In the genomic region with DNA sequence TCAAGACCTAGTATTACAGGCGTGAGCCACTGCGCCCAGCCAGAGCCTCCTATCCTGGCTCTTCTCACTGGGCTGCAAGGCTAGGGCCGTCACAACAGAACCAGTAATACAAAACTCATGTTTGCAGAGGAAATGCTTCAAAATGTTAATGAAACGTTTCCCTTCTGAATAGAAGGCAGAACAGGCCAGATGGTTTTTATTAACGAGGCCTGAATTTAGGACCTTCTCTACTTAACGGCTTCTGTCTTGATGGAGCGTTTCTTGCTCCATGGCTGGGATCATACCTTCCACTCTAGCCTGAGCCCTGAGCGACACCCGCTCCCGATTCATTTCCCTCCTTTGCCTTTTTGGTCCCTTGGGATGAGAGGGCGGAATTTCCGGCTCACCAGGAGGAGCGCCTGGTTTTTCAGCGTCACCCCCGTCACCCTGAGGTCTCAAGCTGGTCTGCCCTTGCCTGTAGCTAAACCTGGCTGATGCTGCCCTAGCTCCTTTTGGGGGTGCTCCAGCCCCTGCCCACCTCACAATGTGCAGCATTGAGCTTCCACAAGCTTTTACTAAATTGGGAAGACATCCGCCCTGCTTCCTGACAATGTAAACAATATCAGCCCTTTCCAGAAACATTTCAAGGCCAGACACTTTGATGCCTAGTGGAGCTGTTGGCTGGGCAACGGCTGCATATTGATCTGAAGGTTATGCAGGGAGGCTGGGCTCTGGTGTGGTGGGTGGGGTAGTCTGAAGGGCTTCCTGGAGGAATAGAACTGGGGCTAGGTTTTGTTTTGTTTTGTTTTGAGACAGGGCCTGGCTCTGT, we compare ENCODE assay signal across 1 cellular context.
A peak's percentile ranks its signal among the peaks of the same experiment; 100 is the strongest.
TF ChIP-seq lines count a peak whose summit lies in the region.

No MANE protein-coding gene starts in this region.

TF ChIP-seq in HepG2, 621 proteins besides CTCF, POLR2A, EP300 and RAD21 (continued from another document and continues in another):
- TF ChIP-seq, protein P1, sequence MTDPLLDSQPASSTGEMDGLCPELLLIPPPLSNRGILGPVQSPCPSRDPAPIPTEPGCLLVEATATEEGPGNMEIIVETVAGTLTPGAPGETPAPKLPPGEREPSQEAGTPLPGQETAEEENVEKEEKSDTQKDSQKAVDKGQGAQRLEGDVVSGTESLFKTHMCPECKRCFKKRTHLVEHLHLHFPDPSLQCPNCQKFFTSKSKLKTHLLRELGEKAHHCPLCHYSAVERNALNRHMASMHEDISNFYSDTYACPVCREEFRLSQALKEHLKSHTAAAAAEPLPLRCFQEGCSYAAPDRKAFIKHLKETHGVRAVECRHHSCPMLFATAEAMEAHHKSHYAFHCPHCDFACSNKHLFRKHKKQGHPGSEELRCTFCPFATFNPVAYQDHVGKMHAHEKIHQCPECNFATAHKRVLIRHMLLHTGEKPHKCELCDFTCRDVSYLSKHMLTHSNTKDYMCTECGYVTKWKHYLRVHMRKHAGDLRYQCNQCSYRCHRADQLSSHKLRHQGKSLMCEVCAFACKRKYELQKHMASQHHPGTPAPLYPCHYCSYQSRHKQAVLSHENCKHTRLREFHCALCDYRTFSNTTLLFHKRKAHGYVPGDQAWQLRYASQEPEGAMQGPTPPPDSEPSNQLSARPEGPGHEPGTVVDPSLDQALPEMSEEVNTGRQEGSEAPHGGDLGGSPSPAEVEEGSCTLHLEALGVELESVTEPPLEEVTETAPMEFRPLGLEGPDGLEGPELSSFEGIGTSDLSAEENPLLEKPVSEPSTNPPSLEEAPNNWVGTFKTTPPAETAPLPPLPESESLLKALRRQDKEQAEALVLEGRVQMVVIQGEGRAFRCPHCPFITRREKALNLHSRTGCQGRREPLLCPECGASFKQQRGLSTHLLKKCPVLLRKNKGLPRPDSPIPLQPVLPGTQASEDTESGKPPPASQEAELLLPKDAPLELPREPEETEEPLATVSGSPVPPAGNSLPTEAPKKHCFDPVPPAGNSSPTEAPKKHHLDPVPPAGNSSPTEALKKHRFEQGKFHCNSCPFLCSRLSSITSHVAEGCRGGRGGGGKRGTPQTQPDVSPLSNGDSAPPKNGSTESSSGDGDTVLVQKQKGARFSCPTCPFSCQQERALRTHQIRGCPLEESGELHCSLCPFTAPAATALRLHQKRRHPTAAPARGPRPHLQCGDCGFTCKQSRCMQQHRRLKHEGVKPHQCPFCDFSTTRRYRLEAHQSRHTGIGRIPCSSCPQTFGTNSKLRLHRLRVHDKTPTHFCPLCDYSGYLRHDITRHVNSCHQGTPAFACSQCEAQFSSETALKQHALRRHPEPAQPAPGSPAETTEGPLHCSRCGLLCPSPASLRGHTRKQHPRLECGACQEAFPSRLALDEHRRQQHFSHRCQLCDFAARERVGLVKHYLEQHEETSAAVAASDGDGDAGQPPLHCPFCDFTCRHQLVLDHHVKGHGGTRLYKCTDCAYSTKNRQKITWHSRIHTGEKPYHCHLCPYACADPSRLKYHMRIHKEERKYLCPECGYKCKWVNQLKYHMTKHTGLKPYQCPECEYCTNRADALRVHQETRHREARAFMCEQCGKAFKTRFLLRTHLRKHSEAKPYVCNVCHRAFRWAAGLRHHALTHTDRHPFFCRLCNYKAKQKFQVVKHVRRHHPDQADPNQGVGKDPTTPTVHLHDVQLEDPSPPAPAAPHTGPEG (CRISPR knock-in tag; IDR thresholded peaks at IDR 0.05): peak; percentile 94
- TF ChIP-seq, protein P2, sequence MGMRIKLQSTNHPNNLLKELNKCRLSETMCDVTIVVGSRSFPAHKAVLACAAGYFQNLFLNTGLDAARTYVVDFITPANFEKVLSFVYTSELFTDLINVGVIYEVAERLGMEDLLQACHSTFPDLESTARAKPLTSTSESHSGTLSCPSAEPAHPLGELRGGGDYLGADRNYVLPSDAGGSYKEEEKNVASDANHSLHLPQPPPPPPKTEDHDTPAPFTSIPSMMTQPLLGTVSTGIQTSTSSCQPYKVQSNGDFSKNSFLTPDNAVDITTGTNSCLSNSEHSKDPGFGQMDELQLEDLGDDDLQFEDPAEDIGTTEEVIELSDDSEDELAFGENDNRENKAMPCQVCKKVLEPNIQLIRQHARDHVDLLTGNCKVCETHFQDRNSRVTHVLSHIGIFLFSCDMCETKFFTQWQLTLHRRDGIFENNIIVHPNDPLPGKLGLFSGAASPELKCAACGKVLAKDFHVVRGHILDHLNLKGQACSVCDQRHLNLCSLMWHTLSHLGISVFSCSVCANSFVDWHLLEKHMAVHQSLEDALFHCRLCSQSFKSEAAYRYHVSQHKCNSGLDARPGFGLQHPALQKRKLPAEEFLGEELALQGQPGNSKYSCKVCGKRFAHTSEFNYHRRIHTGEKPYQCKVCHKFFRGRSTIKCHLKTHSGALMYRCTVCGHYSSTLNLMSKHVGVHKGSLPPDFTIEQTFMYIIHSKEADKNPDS (CRISPR knock-in tag; IDR thresholded peaks at IDR 0.05): no peak
- TF ChIP-seq, protein P3, sequence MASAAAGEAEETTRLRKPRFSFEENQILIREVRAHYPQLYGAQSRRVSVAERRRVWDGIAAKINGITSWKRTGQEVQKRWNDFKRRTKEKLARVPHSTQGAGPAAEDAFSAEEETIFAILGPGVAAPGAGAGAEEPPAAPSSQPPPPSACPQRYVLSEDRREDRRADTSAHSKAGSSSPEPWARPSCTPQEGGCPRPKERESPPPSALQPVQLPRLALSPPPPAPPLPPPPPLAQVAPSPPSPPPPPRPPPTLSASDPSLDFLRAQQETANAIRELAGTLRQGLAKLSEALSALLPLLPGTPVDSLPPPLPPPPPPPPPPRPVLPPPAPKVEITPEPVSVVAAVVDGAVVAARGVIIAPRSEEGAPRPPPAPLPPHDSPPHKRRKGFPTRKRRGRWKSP (CRISPR knock-in tag; IDR thresholded peaks at IDR 0.05): peak; percentile 42; the same call in 1 of the 2 replicates
- TF ChIP-seq, protein P4, sequence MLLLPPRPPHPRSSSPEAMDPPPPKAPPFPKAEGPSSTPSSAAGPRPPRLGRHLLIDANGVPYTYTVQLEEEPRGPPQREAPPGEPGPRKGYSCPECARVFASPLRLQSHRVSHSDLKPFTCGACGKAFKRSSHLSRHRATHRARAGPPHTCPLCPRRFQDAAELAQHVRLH (CRISPR knock-in tag; IDR thresholded peaks at IDR 0.05; ENCODE audit: borderline replicate concordance, low read depth): no peak
- TF ChIP-seq, protein P5, sequence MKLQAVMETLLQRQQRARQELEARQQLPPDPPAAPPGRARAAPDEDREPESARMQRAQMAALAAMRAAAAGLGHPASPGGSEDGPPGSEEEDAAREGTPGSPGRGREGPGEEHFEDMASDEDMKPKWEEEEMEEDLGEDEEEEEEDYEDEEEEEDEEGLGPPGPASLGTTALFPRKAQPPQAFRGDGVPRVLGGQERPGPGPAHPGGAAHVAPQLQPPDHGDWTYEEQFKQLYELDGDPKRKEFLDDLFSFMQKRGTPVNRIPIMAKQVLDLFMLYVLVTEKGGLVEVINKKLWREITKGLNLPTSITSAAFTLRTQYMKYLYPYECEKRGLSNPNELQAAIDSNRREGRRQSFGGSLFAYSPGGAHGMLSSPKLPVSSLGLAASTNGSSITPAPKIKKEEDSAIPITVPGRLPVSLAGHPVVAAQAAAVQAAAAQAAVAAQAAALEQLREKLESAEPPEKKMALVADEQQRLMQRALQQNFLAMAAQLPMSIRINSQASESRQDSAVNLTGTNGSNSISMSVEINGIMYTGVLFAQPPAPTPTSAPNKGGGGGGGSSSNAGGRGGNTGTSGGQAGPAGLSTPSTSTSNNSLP (IDR thresholded peaks at IDR 0.05; ENCODE audit: low read depth, low read length): peak; percentile 64
- TF ChIP-seq ELK4 (CRISPR knock-in tag; IDR thresholded peaks at IDR 0.05; ENCODE audit: borderline replicate concordance) (no peak), SALL1 (CRISPR knock-in tag; IDR thresholded peaks at IDR 0.05) (peak; percentile 93), NPAS2 (CRISPR knock-in tag; IDR thresholded peaks at IDR 0.05; ENCODE audit: borderline replicate concordance) (no peak), HNRNPL (IDR thresholded peaks at IDR 0.05; ENCODE audit: low read depth, low read length) (0 out of 2 replicates have a peak, but pooled peaks have one; percentile 0), ZBTB7B (CRISPR knock-in tag; IDR thresholded peaks at IDR 0.05) (peak; percentile 93), TCF12 (IDR thresholded peaks at IDR 0.05) (no peak), TCF12 (CRISPR knock-in tag; IDR thresholded peaks at IDR 0.05) (no peak), KDM4B (CRISPR knock-in tag; IDR thresholded peaks at IDR 0.05) (0 out of 2 replicates have a peak, but pooled peaks have one; percentile 13), ZNF232 (CRISPR knock-in tag; IDR thresholded peaks at IDR 0.05; ENCODE audit: borderline replicate concordance) (no peak; the same call in 1 of the 2 replicates), PRPF4 (IDR thresholded peaks at IDR 0.05; ENCODE audit: low read depth, low read length, poor library complexity, severe bottlenecking) (no peak), ZNF138 (CRISPR knock-in tag; IDR thresholded peaks at IDR 0.05; ENCODE audit: low read depth) (0 out of 2 replicates have a peak, but pooled peaks have one; percentile 57), SKIL (CRISPR knock-in tag; IDR thresholded peaks at IDR 0.05; ENCODE audit: borderline replicate concordance) (peak; percentile 99), RCOR2 (CRISPR knock-in tag; IDR thresholded peaks at IDR 0.05) (0 out of 2 replicates have a peak, but pooled peaks have one; percentile 37), KDM2A (CRISPR knock-in tag; IDR thresholded peaks at IDR 0.05; ENCODE audit: borderline replicate concordance, low read depth) (no peak), THAP11 (CRISPR knock-in tag; IDR thresholded peaks at IDR 0.05) (peak; percentile 71), ZNF614 (CRISPR knock-in tag; IDR thresholded peaks at IDR 0.05; ENCODE audit: borderline replicate concordance) (peak; percentile 81; the same call in 1 of the 2 replicates), MED13 (CRISPR knock-in tag; IDR thresholded peaks at IDR 0.05) (no peak), SATB2 (CRISPR knock-in tag; IDR thresholded peaks at IDR 0.05) (no peak), ZNF746 (CRISPR knock-in tag; IDR thresholded peaks at IDR 0.05) (no peak), ZHX1 (CRISPR knock-in tag; IDR thresholded peaks at IDR 0.05; ENCODE audit: low read depth) (peak; percentile 21; the same call in 1 of the 2 replicates), ZFYVE20 (CRISPR knock-in tag; IDR thresholded peaks at IDR 0.05; ENCODE audit: borderline replicate concordance, low read depth) (no peak)
- TF ChIP-seq, protein P6, sequence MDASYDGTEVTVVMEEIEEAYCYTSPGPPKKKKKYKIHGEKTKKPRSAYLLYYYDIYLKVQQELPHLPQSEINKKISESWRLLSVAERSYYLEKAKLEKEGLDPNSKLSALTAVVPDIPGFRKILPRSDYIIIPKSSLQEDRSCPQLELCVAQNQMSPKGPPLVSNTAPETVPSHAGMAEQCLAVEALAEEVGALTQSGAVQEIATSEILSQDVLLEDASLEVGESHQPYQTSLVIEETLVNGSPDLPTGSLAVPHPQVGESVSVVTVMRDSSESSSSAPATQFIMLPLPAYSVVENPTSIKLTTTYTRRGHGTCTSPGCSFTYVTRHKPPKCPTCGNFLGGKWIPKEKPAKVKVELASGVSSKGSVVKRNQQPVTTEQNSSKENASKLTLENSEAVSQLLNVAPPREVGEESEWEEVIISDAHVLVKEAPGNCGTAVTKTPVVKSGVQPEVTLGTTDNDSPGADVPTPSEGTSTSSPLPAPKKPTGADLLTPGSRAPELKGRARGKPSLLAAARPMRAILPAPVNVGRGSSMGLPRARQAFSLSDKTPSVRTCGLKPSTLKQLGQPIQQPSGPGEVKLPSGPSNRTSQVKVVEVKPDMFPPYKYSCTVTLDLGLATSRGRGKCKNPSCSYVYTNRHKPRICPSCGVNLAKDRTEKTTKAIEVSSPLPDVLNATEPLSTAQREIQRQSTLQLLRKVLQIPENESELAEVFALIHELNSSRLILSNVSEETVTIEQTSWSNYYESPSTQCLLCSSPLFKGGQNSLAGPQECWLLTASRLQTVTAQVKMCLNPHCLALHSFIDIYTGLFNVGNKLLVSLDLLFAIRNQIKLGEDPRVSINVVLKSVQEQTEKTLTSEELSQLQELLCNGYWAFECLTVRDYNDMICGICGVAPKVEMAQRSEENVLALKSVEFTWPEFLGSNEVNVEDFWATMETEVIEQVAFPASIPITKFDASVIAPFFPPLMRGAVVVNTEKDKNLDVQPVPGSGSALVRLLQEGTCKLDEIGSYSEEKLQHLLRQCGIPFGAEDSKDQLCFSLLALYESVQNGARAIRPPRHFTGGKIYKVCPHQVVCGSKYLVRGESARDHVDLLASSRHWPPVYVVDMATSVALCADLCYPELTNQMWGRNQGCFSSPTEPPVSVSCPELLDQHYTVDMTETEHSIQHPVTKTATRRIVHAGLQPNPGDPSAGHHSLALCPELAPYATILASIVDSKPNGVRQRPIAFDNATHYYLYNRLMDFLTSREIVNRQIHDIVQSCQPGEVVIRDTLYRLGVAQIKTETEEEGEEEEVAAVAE (CRISPR knock-in tag; IDR thresholded peaks at IDR 0.05; ENCODE audit: borderline replicate concordance): no peak
